11 cellular contexts compared by ENCODE assay signal in genomic region chr11:63858628-63859550, GRCh38. TPM values are rescaled to one million over a fixed set of nuclear protein-coding genes. Genes with fewer than 3 reads are reported as not detected.
A peak's percentile ranks its signal among the peaks of the same experiment; 100 is the strongest.
DNase-seq lines count a peak whose midpoint lies in the region; ATAC-seq, FAIRE-seq and TF ChIP-seq lines count a peak whose summit lies in the region.
"Had no signal": no experiment of that assay in that cellular context is flagged by ENCODE, and none has a peak within 500 bp of the region (broad histone marks: within the 10 kb centered on the region; RNA-seq: fewer than 3 reads in every experiment).

No MANE protein-coding gene starts in this region.

- H3K27ac ChIP-seq in A549: peak overlapping the region; percentile 61 to 72; a peak in 5 of 6 replicates

- DNase-seq in A549 (ENCODE audit: low read depth in 1 of 2, low spot score in 1 of 2) (peak in 1 of 2 experiments; percentile 88), NB4 (ENCODE audit: low read depth) (peak; percentile 90), mucosa of descending colon (peak; percentile 45 to 61 (median 51)), NCI-H446 treated with DMSO at 0.1 percent for 48 hours (lab: John Stamatoyannopoulos, UW) (no peak)
- DNase-seq in activated CD4-positive, alpha-beta T cell treated with anti-CD3 and anti-CD28 coated beads, Interleukin-2, amount 50 U/mL, for 4 hours: no peak
- DNase-seq: caudate nucleus, NCI-H2029 treated with DMSO at 0.1 percent for 48 hours had no signal

- CTCF ChIA-PET in A549 (lab: Yijun Ruan, JAX): interaction anchor here (0.6 to 1.5 kb wide), 6 partner anchors 17 to 290 kb away, joined by 3 to 5 read pairs (median 4); no protein-coding TSS in a partner anchor

- peak overlapping the region; percentile 66 for H3K27ac Mint-ChIP-seq in dendritic cell treated with granulocyte-macrophage colony-stimulating factor and Interleukin-4, amounts not matched to agents 40 ng/mL and 50 ng/mL, for 4 days

- no peak for TF ChIP-seq POLR2A in A549 (IDR thresholded peaks at IDR 0.05; ENCODE audit: low read length)
- TF ChIP-seq POLR2A in NB4 (IDR thresholded peaks at IDR 0.05; ENCODE audit: extremely low read depth, insufficient read length): no peak

- H3K36me3 ChIP-seq in mucosa of descending colon (ENCODE audit: low read depth): no peaks in the 10 kb centered on the region

- POLR2A ChIA-PET in A549 (lab: Yijun Ruan, JAX): interaction anchor here (0.6 to 0.7 kb wide), 2 partner anchors 101 to 103 kb away, joined by 3 to 4 read pairs; no protein-coding TSS in a partner anchor

- peak; percentile 79 to 80 for ATAC-seq in A549
- ATAC-seq in mucosa of descending colon: peak; percentile 69
- ATAC-seq in HG02973 (IDR thresholded peaks at IDR 0.05; ENCODE audit: unreplicated experiment): no peak
- ATAC-seq in GM21786 (IDR thresholded peaks at IDR 0.05; ENCODE audit: unreplicated experiment): no peak

- no peaks in the 10 kb centered on the region for H3K9me3 ChIP-seq in A549
- no peaks in the 10 kb centered on the region for H3K9me3 ChIP-seq in mucosa of descending colon

- TF ChIP-seq CTCF in A549 (IDR thresholded peaks at IDR 0.05) (no peak), NB4 (IDR thresholded peaks at IDR 0.05; ENCODE audit: low read depth, low read length) (no peak), mucosa of descending colon (IDR thresholded peaks at IDR 0.05) (no peak)

- TF ChIP-seq RAD21 in A549 (conservative IDR thresholded peaks at IDR 0.05 in 1 of 2, IDR thresholded peaks at IDR 0.05 in 1 of 2): no peak

- H3K4me1 ChIP-seq in A549: peaks cover 47% of the 10 kb centered on the region
- H3K4me1 ChIP-seq in mucosa of descending colon (ENCODE audit: low read depth): peaks cover 38% of the 10 kb centered on the region

- H3K36me3 Mint-ChIP-seq in dendritic cell treated with granulocyte-macrophage colony-stimulating factor and Interleukin-4, amounts not matched to agents 40 ng/mL and 50 ng/mL, for 4 days (ENCODE audit: low read depth): peaks cover 69% of the 10 kb centered on the region

- no peak for FAIRE-seq in A549 (lab: Jason Lieb, UNC)
- FAIRE-seq: GM18507 had no signal

- intact Hi-C loops in dendritic cell treated with granulocyte-macrophage colony-stimulating factor and Interleukin-4, amounts not matched to agents 40 ng/mL and 50 ng/mL, for 4 days (cut with micrococcal nuclease): no loop called here
- intact Hi-C loops in mucosa of descending colon (cut with DNase I, micrococcal nuclease): no loop called here

- peak overlapping the region; percentile 9 for H3K4me3 Mint-ChIP-seq in dendritic cell treated with granulocyte-macrophage colony-stimulating factor and Interleukin-4, amounts not matched to agents 40 ng/mL and 50 ng/mL, for 4 days

- peak overlapping the region; percentile 19 for H3K4me2 ChIP-seq in A549

- no peaks in the 10 kb centered on the region for H3K27me3 Mint-ChIP-seq in dendritic cell treated with granulocyte-macrophage colony-stimulating factor and Interleukin-4, amounts not matched to agents 40 ng/mL and 50 ng/mL, for 4 days

- TF ChIP-seq EP300 in A549 (IDR thresholded peaks at IDR 0.05): peak in 1 of 2 experiments; percentile 36; a peak in 1 of 5 replicates

- peaks cover 64% of the 10 kb centered on the region for H3K4me1 Mint-ChIP-seq in dendritic cell treated with granulocyte-macrophage colony-stimulating factor and Interleukin-4, amounts not matched to agents 40 ng/mL and 50 ng/mL, for 4 days (ENCODE audit: low read depth)

- no peaks in the 10 kb centered on the region for H3K9me3 Mint-ChIP-seq in dendritic cell treated with granulocyte-macrophage colony-stimulating factor and Interleukin-4, amounts not matched to agents 40 ng/mL and 50 ng/mL, for 4 days

- WGBS in A549 (ENCODE audit: missing lambda C conversion rate): 75% methylated on average over 11 of the region's 11 CpGs

- H3K4me3 ChIP-seq in A549 (no peak overlapping the region), NB4 (ENCODE audit: low read depth, low read length) (no peak overlapping the region), mucosa of descending colon (no peak overlapping the region)

TF ChIP-seq in A549, 52 proteins besides CTCF, POLR2A, EP300 and RAD21:
- TF ChIP-seq GATA3 (IDR thresholded peaks at IDR 0.05; ENCODE audit: borderline replicate concordance): peak; percentile 21; the same call in 1 of the 2 replicates
- no peak for TF ChIP-seq MYC (IDR thresholded peaks at IDR 0.05; ENCODE audit: borderline replicate concordance, low read length)
- TF ChIP-seq JUN (IDR thresholded peaks at IDR 0.05): 0 out of 5 replicates have a peak, but pooled peaks of 1 of the 2 experiments have one; percentile 35
- no peak for TF ChIP-seq RCOR1 (IDR thresholded peaks at IDR 0.05; ENCODE audit: low read depth, low read length)
- TF ChIP-seq FOSB (CRISPR knock-in tag; IDR thresholded peaks at IDR 0.05): no peak
- TF ChIP-seq EHMT2 (IDR thresholded peaks at IDR 0.05; ENCODE audit: low read depth): no peak
- peak; percentile 36 to 79; a peak in 3 of 4 replicates for TF ChIP-seq CEBPB (IDR thresholded peaks at IDR 0.05)
- peak; percentile 10; the same call in 1 of the 2 replicates for TF ChIP-seq SREBF2 (IDR thresholded peaks at IDR 0.05)
- no peak for TF ChIP-seq PHF8 (IDR thresholded peaks at IDR 0.05; ENCODE audit: borderline replicate concordance, low read depth)
- no peak for TF ChIP-seq ZSCAN20 (CRISPR knock-in tag; IDR thresholded peaks at IDR 0.05)
- TF ChIP-seq CHD2 (IDR thresholded peaks at IDR 0.05; ENCODE audit: low read length, partially characterized antibody): no peak
- TF ChIP-seq EHF (CRISPR knock-in tag; IDR thresholded peaks at IDR 0.05): no peak
- no peak for TF ChIP-seq BHLHE40 (IDR thresholded peaks at IDR 0.05; ENCODE audit: low read depth, low read length)
- TF ChIP-seq BCL3 (IDR thresholded peaks at IDR 0.05): no peak
- TF ChIP-seq CBX8 (IDR thresholded peaks at IDR 0.05): no peak
- TF ChIP-seq HMGXB4 (CRISPR knock-in tag; IDR thresholded peaks at IDR 0.05; ENCODE audit: borderline replicate concordance): no peak
- TF ChIP-seq FOSL2 (IDR thresholded peaks at IDR 0.05): no peak
- TF ChIP-seq FOSL2 (CRISPR knock-in tag; IDR thresholded peaks at IDR 0.05): peak; percentile 41

RNA-seq across cellular contexts. Expression of gene MARK2, which starts 20.0 kb away (rescaled TPM):
- polyA plus RNA-seq in A549 (2011; rRNA removed) (24.7 and 28.4 TPM in 2 replicates), A549 (2017; fragmentation: RNase III; extraction: RNeasy Plus Mini Kit Qiagen cat#74134 plus additional on column Dnase treatment) (19.7 to 20.4 TPM (median 20.2 TPM) in 3 replicates)
- 24.2 and 26.6 TPM in 2 replicates for polyA plus RNA-seq in A549 (2012; cell fraction: cytosol; rRNA removed)
- polyA plus RNA-seq in A549 (2012; cell fraction: nucleus; rRNA removed): 23.9 and 29.8 TPM in 2 replicates
- polyA minus RNA-seq in A549 (2011; rRNA and poly(A)+ RNA removed): 18.8 and 26.9 TPM in 2 replicates
- total RNA-seq in mucosa of descending colon: 100 to 1,000 TPM in 1 of 3 donors, 10 to 100 TPM in 2; 71.9 to 111 (median 94.5) TPM

RNA-seq across cellular contexts. Expression of gene SPINDOC, which starts 45.6 kb away (rescaled TPM):
- 15.6 and 17.6 TPM in 2 replicates for polyA plus RNA-seq in A549 (2011; rRNA removed)
- 46.0 and 55.7 TPM in 2 replicates for polyA plus RNA-seq in A549 (2012; cell fraction: cytosol; rRNA removed)
- polyA plus RNA-seq in A549 (2012; cell fraction: nucleus; rRNA removed): 38.7 and 42.5 TPM in 2 replicates
- polyA plus RNA-seq in A549 (2017; fragmentation: RNase III; extraction: RNeasy Plus Mini Kit Qiagen cat#74134 plus additional on column Dnase treatment): 30.4 to 34.8 TPM (median 32.1 TPM) in 3 replicates
- polyA minus RNA-seq in A549 (2011; rRNA and poly(A)+ RNA removed): 7.0 and 9.2 TPM in 2 replicates
- 10 to 100 TPM in 1 of 3 donors, 1 to 10 TPM in 2; 5.8 to 22.3 (median 7.0) TPM for total RNA-seq in mucosa of descending colon

RNA-seq across cellular contexts. Expression of gene RCOR2, which starts 58.1 kb away (rescaled TPM):
- 1.8 and 2.5 TPM in 2 replicates for polyA plus RNA-seq in A549 (2011; rRNA removed)
- polyA plus RNA-seq in A549 (2012; cell fraction: cytosol; rRNA removed): 1.4 and 2.0 TPM in 2 replicates
- 1.8 and 1.9 TPM in 2 replicates for polyA plus RNA-seq in A549 (2012; cell fraction: nucleus; rRNA removed)
- 0.46 to 0.82 TPM (median 0.58 TPM) in 3 replicates for polyA plus RNA-seq in A549 (2017; fragmentation: RNase III; extraction: RNeasy Plus Mini Kit Qiagen cat#74134 plus additional on column Dnase treatment)
- polyA minus RNA-seq in A549 (2011; rRNA and poly(A)+ RNA removed): 3.0 and 3.4 TPM in 2 replicates
- total RNA-seq in mucosa of descending colon: 1 to 10 TPM; 1.2 to 3.7 (median 1.6) TPM

Comparison
In these comparisons a context has a peak if more than half of its experiments do, and no peak if none do; other contexts are left out.
1. ATAC-seq: peak in A549 (2 of 2) and mucosa of descending colon (single experiment); none in HG02973 (single experiment) and GM21786 (single experiment).
2. DNase-seq: peak in NB4 (single experiment) and mucosa of descending colon (3 of 3); none in NCI-H446 treated with DMSO at 0.1 percent for 48 hours (single experiment) and activated CD4-positive, alpha-beta T cell treated with anti-CD3 and anti-CD28 coated beads, Interleukin-2, amount 50 U/mL, for 4 hours (0 of 2).